ENCODE assay signal across 1 cellular context in the genomic region with DNA sequence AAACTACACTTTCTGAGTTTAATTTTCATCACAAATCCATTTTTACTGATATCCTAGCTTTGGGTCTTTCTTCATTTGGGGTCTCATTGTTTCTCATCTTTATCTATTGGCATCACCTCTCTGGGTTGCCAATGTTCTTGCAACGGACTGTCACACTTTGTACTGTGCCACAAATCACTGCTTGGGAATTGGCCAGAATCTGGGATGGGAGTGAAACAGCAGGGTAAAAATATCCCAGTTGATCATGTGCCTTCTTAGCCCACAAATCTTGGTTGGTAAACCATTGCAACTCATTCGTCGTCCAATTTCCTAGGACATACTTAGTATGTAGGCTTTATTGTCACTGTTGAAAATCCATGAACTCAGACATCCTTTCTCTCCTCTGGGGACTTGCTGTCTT.
TF ChIP-seq lines count a peak whose summit lies in the region.

No MANE protein-coding gene starts in this region.

TF ChIP-seq in WTC11, 78 proteins besides CTCF, POLR2A, EP300 and RAD21 (continued from another document):
- TF ChIP-seq, protein P1, sequence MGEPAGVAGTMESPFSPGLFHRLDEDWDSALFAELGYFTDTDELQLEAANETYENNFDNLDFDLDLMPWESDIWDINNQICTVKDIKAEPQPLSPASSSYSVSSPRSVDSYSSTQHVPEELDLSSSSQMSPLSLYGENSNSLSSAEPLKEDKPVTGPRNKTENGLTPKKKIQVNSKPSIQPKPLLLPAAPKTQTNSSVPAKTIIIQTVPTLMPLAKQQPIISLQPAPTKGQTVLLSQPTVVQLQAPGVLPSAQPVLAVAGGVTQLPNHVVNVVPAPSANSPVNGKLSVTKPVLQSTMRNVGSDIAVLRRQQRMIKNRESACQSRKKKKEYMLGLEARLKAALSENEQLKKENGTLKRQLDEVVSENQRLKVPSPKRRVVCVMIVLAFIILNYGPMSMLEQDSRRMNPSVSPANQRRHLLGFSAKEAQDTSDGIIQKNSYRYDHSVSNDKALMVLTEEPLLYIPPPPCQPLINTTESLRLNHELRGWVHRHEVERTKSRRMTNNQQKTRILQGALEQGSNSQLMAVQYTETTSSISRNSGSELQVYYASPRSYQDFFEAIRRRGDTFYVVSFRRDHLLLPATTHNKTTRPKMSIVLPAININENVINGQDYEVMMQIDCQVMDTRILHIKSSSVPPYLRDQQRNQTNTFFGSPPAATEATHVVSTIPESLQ (CRISPR knock-in tag; IDR thresholded peaks at IDR 0.05): no peak
- TF ChIP-seq, protein P2, sequence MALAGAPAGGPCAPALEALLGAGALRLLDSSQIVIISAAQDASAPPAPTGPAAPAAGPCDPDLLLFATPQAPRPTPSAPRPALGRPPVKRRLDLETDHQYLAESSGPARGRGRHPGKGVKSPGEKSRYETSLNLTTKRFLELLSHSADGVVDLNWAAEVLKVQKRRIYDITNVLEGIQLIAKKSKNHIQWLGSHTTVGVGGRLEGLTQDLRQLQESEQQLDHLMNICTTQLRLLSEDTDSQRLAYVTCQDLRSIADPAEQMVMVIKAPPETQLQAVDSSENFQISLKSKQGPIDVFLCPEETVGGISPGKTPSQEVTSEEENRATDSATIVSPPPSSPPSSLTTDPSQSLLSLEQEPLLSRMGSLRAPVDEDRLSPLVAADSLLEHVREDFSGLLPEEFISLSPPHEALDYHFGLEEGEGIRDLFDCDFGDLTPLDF (CRISPR knock-in tag; IDR thresholded peaks at IDR 0.05): no peak
- TF ChIP-seq, protein P3, sequence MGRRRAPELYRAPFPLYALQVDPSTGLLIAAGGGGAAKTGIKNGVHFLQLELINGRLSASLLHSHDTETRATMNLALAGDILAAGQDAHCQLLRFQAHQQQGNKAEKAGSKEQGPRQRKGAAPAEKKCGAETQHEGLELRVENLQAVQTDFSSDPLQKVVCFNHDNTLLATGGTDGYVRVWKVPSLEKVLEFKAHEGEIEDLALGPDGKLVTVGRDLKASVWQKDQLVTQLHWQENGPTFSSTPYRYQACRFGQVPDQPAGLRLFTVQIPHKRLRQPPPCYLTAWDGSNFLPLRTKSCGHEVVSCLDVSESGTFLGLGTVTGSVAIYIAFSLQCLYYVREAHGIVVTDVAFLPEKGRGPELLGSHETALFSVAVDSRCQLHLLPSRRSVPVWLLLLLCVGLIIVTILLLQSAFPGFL (CRISPR knock-in tag; IDR thresholded peaks at IDR 0.05; ENCODE audit: borderline replicate concordance): no peak
- TF ChIP-seq, protein P4, sequence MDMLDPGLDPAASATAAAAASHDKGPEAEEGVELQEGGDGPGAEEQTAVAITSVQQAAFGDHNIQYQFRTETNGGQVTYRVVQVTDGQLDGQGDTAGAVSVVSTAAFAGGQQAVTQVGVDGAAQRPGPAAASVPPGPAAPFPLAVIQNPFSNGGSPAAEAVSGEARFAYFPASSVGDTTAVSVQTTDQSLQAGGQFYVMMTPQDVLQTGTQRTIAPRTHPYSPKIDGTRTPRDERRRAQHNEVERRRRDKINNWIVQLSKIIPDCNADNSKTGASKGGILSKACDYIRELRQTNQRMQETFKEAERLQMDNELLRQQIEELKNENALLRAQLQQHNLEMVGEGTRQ (CRISPR knock-in tag; IDR thresholded peaks at IDR 0.05): no peak
- no peak for TF ChIP-seq FOXJ3 (CRISPR knock-in tag; IDR thresholded peaks at IDR 0.05; ENCODE audit: borderline replicate concordance)
